8 cellular contexts compared by ENCODE assay signal in genomic region chr9:125745682-125746016, GRCh38. TPM values are rescaled to one million over a fixed set of nuclear protein-coding genes. Genes with fewer than 3 reads are reported as not detected.
DNase-seq lines count a peak whose midpoint lies in the region; ATAC-seq, FAIRE-seq and TF ChIP-seq lines count a peak whose summit lies in the region.

No MANE protein-coding gene starts in this region.

- peaks cover 11% of the 10 kb centered on the region for H3K36me3 Mint-ChIP-seq in T-helper 1 cell treated with Interleukin-12 subunit alpha and Interleukin-12 subunit beta and Interleukin-4 antibody, amounts not matched to agents 30 μg/mL and 1 μg/mL, for 36 hours (ENCODE audit: low read depth)
- no peaks in the 10 kb centered on the region for H3K36me3 Mint-ChIP-seq in activated naive CD8-positive, alpha-beta T cell

- intact Hi-C loops in kidney (cut with DNase I), result no loop called here

- DNase-seq in T-helper 1 cell (no peak), kidney (no peak), substantia nigra (lab: John Stamatoyannopoulos, UW) (peak in 1 of 49 donors; percentile 45), SIG-M5 treated with dmso at 0.1 percent for 504 hours (lab: John Stamatoyannopoulos, UW; ENCODE audit: unreplicated experiment) (no peak), SKM-1 (lab: John Stamatoyannopoulos, UW; ENCODE audit: unreplicated experiment) (no peak)

- H3K27ac Mint-ChIP-seq in T-helper 1 cell treated with Interleukin-12 subunit alpha and Interleukin-12 subunit beta and Interleukin-4 antibody, amounts not matched to agents 30 μg/mL and 1 μg/mL, for 36 hours, result no peak overlapping the region
- H3K27ac Mint-ChIP-seq in activated naive CD8-positive, alpha-beta T cell, result no peak overlapping the region

- no peak overlapping the region for H3K9ac ChIP-seq in kidney (ENCODE audit: low read length in 2 of 2)

- no peaks in the 10 kb centered on the region for H3K9me3 ChIP-seq in kidney (ENCODE audit: control insufficient read depth in 1 of 2, low read length in 2 of 2)

- H3K27me3 Mint-ChIP-seq in T-helper 1 cell treated with Interleukin-12 subunit alpha and Interleukin-12 subunit beta and Interleukin-4 antibody, amounts not matched to agents 30 μg/mL and 1 μg/mL, for 36 hours (ENCODE audit: low read depth), result peaks cover 44% of the 10 kb centered on the region
- H3K27me3 Mint-ChIP-seq in activated naive CD8-positive, alpha-beta T cell, result no peaks in the 10 kb centered on the region

- no peak for TF ChIP-seq CTCF in kidney (IDR thresholded peaks at IDR 0.05; ENCODE audit: borderline replicate concordance, extremely low read depth, insufficient read depth)

- peaks cover 0 to 10% of the 10 kb centered on the region in 2 donors for H3K4me1 ChIP-seq in kidney (ENCODE audit: control insufficient read depth in 1 of 2, insufficient read depth in 1 of 2, low read depth in 1 of 2, low read length in 2 of 2)

- H3K4me1 Mint-ChIP-seq in T-helper 1 cell treated with Interleukin-12 subunit alpha and Interleukin-12 subunit beta and Interleukin-4 antibody, amounts not matched to agents 30 μg/mL and 1 μg/mL, for 36 hours (ENCODE audit: low read depth), result peaks cover 13% of the 10 kb centered on the region
- peaks cover 24% of the 10 kb centered on the region for H3K4me1 Mint-ChIP-seq in activated naive CD8-positive, alpha-beta T cell (ENCODE audit: low read depth)

- peak overlapping the region; percentile 65 to 74 for H3K4me3 ChIP-seq in kidney (ENCODE audit: low read length in 2 of 2)

- no peaks in the 10 kb centered on the region for H3K36me3 ChIP-seq in kidney (ENCODE audit: control insufficient read depth in 1 of 2, insufficient read depth in 2 of 2, low read length in 2 of 2)

- H3K27ac ChIP-seq in kidney (ENCODE audit: low read depth in 2 of 2, low read length in 2 of 2) (peak overlapping the region in 1 of 2 donors; percentile 75), substantia nigra (ENCODE audit: low read depth, low read length, poor library complexity, severe bottlenecking) (peak overlapping the region; percentile 90)

- peak overlapping the region; percentile 86 for H3K4me3 Mint-ChIP-seq in T-helper 1 cell treated with Interleukin-12 subunit alpha and Interleukin-12 subunit beta and Interleukin-4 antibody, amounts not matched to agents 30 μg/mL and 1 μg/mL, for 36 hours
- H3K4me3 Mint-ChIP-seq in activated naive CD8-positive, alpha-beta T cell, result peak overlapping the region; percentile 93

- no peaks in the 10 kb centered on the region for H3K9me3 Mint-ChIP-seq in T-helper 1 cell treated with Interleukin-12 subunit alpha and Interleukin-12 subunit beta and Interleukin-4 antibody, amounts not matched to agents 30 μg/mL and 1 μg/mL, for 36 hours
- H3K9me3 Mint-ChIP-seq in activated naive CD8-positive, alpha-beta T cell (ENCODE audit: low read depth), result no peaks in the 10 kb centered on the region

- no peak for FAIRE-seq in kidney (lab: Jason Lieb, UNC)

- no peak for ATAC-seq in HG03175 (IDR thresholded peaks at IDR 0.05; ENCODE audit: unreplicated experiment)

RNA-seq across cellular contexts. Expression of gene PBX3, which starts 1.5 kb away (rescaled TPM):
- total RNA-seq in kidney, result 23.6 TPM
- 10.2 TPM for polyA plus RNA-seq in kidney (ENCODE audit: insufficient read depth, low read depth, low replicate concordance)

RNA-seq across cellular contexts. Expression of gene MAPKAP1, which starts 38.6 kb away (rescaled TPM):
- 70.5 TPM for total RNA-seq in kidney
- 99.4 TPM for polyA plus RNA-seq in kidney (ENCODE audit: insufficient read depth, low read depth, low replicate concordance)
